8 cellular contexts compared by ENCODE assay signal in genomic region chr6:52670502-52671409, GRCh38. TPM values are rescaled to one million over a fixed set of nuclear protein-coding genes. Genes with fewer than 3 reads are reported as not detected.
A peak's percentile ranks its signal among the peaks of the same experiment; 100 is the strongest.
DNase-seq lines count a peak whose midpoint lies in the region; ATAC-seq lines count a peak whose summit lies in the region.

Gene TMEM14A (plus strand): TSS chr6:52671113. CDS start chr6:52677103, 5,990 bp downstream.

- H3K4me3 Mint-ChIP-seq in effector memory CD8-positive, alpha-beta T cell = peak within 1 kb of the TSS; percentile 87
- H3K4me3 Mint-ChIP-seq in memory B cell = peak within 1 kb of the TSS; percentile 94

- H3K27ac Mint-ChIP-seq in effector memory CD8-positive, alpha-beta T cell = peak within 1 kb of the TSS; percentile 72 to 89
- peak within 1 kb of the TSS; percentile 85 for H3K27ac Mint-ChIP-seq in memory B cell

- peaks cover 7% of the 10 kb centered on the region for H3K36me3 Mint-ChIP-seq in effector memory CD8-positive, alpha-beta T cell (ENCODE audit: insufficient read depth)
- peaks cover 5% of the 10 kb centered on the region for H3K36me3 Mint-ChIP-seq in memory B cell

- peaks cover 21 to 25% of the 10 kb centered on the region in 2 donors for H3K4me1 Mint-ChIP-seq in effector memory CD8-positive, alpha-beta T cell (ENCODE audit: low read depth in 2 of 2)
- peaks cover 33% of the 10 kb centered on the region for H3K4me1 Mint-ChIP-seq in memory B cell

- ATAC-seq in GM21367 (IDR thresholded peaks at IDR 0.05; ENCODE audit: unreplicated experiment) (peak; percentile 94), memory B cell (ENCODE audit: low read depth) (peak; percentile 93)
- ATAC-seq in effector memory CD8-positive, alpha-beta T cell (replicated peaks) = peak; percentile 95

- peak; percentile 95 for DNase-seq in COLO668 (lab: John Stamatoyannopoulos, UW; ENCODE audit: unreplicated experiment)
- peak; percentile 88 for DNase-seq in HT1080 (ENCODE audit: low read depth)
- DNase-seq in NOMO-1 (lab: John Stamatoyannopoulos, UW; ENCODE audit: unreplicated experiment in 2 of 2) = peak; percentile 79 to 84
- peak; percentile 77 to 82 for DNase-seq in activated CD8-positive, alpha-beta memory T cell treated with anti-CD3 and anti-CD28 coated beads for 4 hours (ENCODE audit: low read depth in 2 of 2)
- peak; percentile 83 to 86 (median 85) for DNase-seq in effector memory CD8-positive, alpha-beta T cell
- peak; percentile 83 for DNase-seq in memory B cell (ENCODE audit: low spot score in 2 of 2)
- peak; percentile 86 for DNase-seq in stimulated activated CD8-positive, alpha-beta memory T cell treated with anti-CD3 and anti-CD28 coated beads, Interleukin-12 subunit alpha, Interleukin-12 subunit beta, amount 100 ng/mL, for 1 hour (ENCODE audit: low read depth)

- no peaks in the 10 kb centered on the region for H3K9me3 Mint-ChIP-seq in effector memory CD8-positive, alpha-beta T cell
- H3K9me3 Mint-ChIP-seq in memory B cell = peaks cover 2% of the 10 kb centered on the region

- H3K27me3 Mint-ChIP-seq in effector memory CD8-positive, alpha-beta T cell = no peaks in the 10 kb centered on the region
- no peaks in the 10 kb centered on the region for H3K27me3 Mint-ChIP-seq in memory B cell

RNA-seq across cellular contexts. Expression of gene TMEM14A, which starts in this region (rescaled TPM):
- total RNA-seq in HT1080 (2014; rRNA removed; shearing (Covaris generic)) = 48.9 and 50.5 TPM in 2 replicates
- 52.0 and 62.4 TPM in 2 replicates for polyA plus RNA-seq in HT1080 (2015; cell fraction: cytosol; rRNA removed)
- 21.6 and 28.8 TPM in 2 replicates for polyA plus RNA-seq in HT1080 (2015; cell fraction: nucleus; rRNA removed)

Comparison
In these comparisons a context has a peak if more than half of its experiments do, and no peak if none do; other contexts are left out.
1. Peak in every context shown above with its lines: DNase-seq and ATAC-seq.